ENCODE assay signal across 8 cellular contexts in genomic region chr19:19192910-19193423, GRCh38. TPM values are rescaled to one million over a fixed set of nuclear protein-coding genes. Genes with fewer than 3 reads are reported as not detected.
DNase-seq lines count a peak whose midpoint lies in the region; ATAC-seq and TF ChIP-seq lines count a peak whose summit lies in the region.

No MANE protein-coding gene starts in this region.

- peak overlapping the region; percentile 72 for H3K4me2 ChIP-seq in SU-DHL-6 (ENCODE audit: low read depth, low read length, poor library complexity, severe bottlenecking)

- no peaks in the 10 kb centered on the region for H3K9me2 ChIP-seq in SU-DHL-6 (replicated peaks; ENCODE audit: insufficient read depth, low read length)

- H3K79me2 ChIP-seq in SU-DHL-6 (ENCODE audit: insufficient read depth, low read length) = peaks cover 40% of the 10 kb centered on the region

- peak overlapping the region; percentile 90 for H3K9ac ChIP-seq in SU-DHL-6 (ENCODE audit: low read length)

- H3K27me3 ChIP-seq in SU-DHL-6 (ENCODE audit: low read length) = no peaks in the 10 kb centered on the region

- H3K27ac ChIP-seq in SU-DHL-6 (ENCODE audit: low read depth, low read length) = peak overlapping the region; percentile 66

- peak overlapping the region; percentile 84 for H2AFZ ChIP-seq in SU-DHL-6 (ENCODE audit: low read depth, low read length, severe bottlenecking)

- no peaks in the 10 kb centered on the region for H3K36me3 ChIP-seq in SU-DHL-6 (ENCODE audit: low read length)

- no peaks in the 10 kb centered on the region for H3K9me3 ChIP-seq in SU-DHL-6 (ENCODE audit: insufficient read depth, low read length)

- TF ChIP-seq CTCF in SU-DHL-6 (IDR thresholded peaks at IDR 0.05; ENCODE audit: insufficient read depth, low read length, poor library complexity, severe bottlenecking) = no peak
- no peak for TF ChIP-seq CTCF in fibroblast of villous mesenchyme (IDR thresholded peaks at IDR 0.05; ENCODE audit: insufficient read depth, low read depth, low read length)

- H3K4me3 ChIP-seq in SU-DHL-6 (ENCODE audit: insufficient read depth, low read length, poor library complexity, severe bottlenecking) = peak overlapping the region; percentile 100
- H3K4me3 ChIP-seq in fibroblast of villous mesenchyme (ENCODE audit: low read depth, low read length) = peak overlapping the region; percentile 96
- H3K4me3 ChIP-seq in skeletal muscle cell (ENCODE audit: low read depth, low read length) = peak overlapping the region; percentile 86

- H3F3A ChIP-seq in SU-DHL-6 (ENCODE audit: insufficient read depth) = peaks cover 3% of the 10 kb centered on the region; the same call in 1 of the 2 replicates

- ATAC-seq in GM21786 (IDR thresholded peaks at IDR 0.05; ENCODE audit: unreplicated experiment) = no peak

- no peaks in the 10 kb centered on the region for H4K20me1 ChIP-seq in SU-DHL-6 (ENCODE audit: low read depth, low read length)

- DNase-seq in NCI-H1105 treated with DMSO at 0.1 percent for 48 hours (lab: John Stamatoyannopoulos, UW) (peak; percentile 16), NCI-H1105 (lab: John Stamatoyannopoulos, UW) (no peak), fibroblast of villous mesenchyme (ENCODE audit: low read depth) (peak; percentile 9), skeletal muscle cell (ENCODE audit: low read depth) (no peak), NCI-H82 treated with DMSO at 0.1 percent for 48 hours (lab: John Stamatoyannopoulos, UW; ENCODE audit: unreplicated experiment) (no peak), cerebellar nuclear complex (lab: John Stamatoyannopoulos, UW) (no peak)

RNA-seq across cellular contexts. Expression of gene RFXANK, which starts 0.9 kb away (rescaled TPM):
- 57.9 and 83.4 TPM in 2 replicates for total RNA-seq in fibroblast of villous mesenchyme

RNA-seq across cellular contexts. Expression of gene BORCS8, which starts 1.0 kb away (rescaled TPM):
- 13.4 and 19.0 TPM in 2 replicates for total RNA-seq in fibroblast of villous mesenchyme

RNA-seq across cellular contexts. Expression of gene NR2C2AP, which starts 10.2 kb away (rescaled TPM):
- 7.1 and 7.8 TPM in 2 replicates for total RNA-seq in fibroblast of villous mesenchyme

RNA-seq across cellular contexts. Expression of gene NCAN, which starts 18.8 kb away (rescaled TPM):
- under 0.01 TPM in 1 of 2 replicates, not detected in the other for total RNA-seq in fibroblast of villous mesenchyme

RNA-seq across cellular contexts. Expression of gene MEF2B, which starts 22.9 kb away (rescaled TPM):
- 0.32 TPM in 1 of 2 replicates, not detected in the other for total RNA-seq in fibroblast of villous mesenchyme

Comparison
In these comparisons a context has a peak if more than half of its experiments do, and no peak if none do; other contexts are left out.
1. DNase-seq: peak in NCI-H1105 treated with DMSO at 0.1 percent for 48 hours (single experiment) and fibroblast of villous mesenchyme (single experiment); none in NCI-H1105 (single experiment), skeletal muscle cell (single experiment), NCI-H82 treated with DMSO at 0.1 percent for 48 hours (single experiment) and cerebellar nuclear complex (0 of 2).
2. Peak in every context shown above with its lines, with median percentiles within 50 percentile points of each other: H3K4me3 ChIP-seq.